In genomic region chr4:27861381-27861787, GRCh38 we compare ENCODE assay signal across 2 cellular contexts.
TF ChIP-seq lines count a peak whose summit lies in the region.

No MANE protein-coding gene starts in this region.

TF ChIP-seq in HEK293, 187 proteins besides CTCF, POLR2A, EP300 and RAD21 (continued from another document):
- no peak for TF ChIP-seq ZNF639 (tag by site-specific recombination; IDR thresholded peaks at IDR 0.05)

TF ChIP-seq in SK-N-SH treated with all-trans-retinoic acid at 6 μM for 48 hours, 23 proteins besides CTCF, POLR2A, EP300 and RAD21 (continued from another document):
- TF ChIP-seq CSRNP3 (CRISPR knock-in tag; IDR thresholded peaks at IDR 0.05), result no peak
- no peak for TF ChIP-seq BACH2 (CRISPR knock-in tag; IDR thresholded peaks at IDR 0.05; ENCODE audit: borderline replicate concordance)
- no peak for TF ChIP-seq ISL1 (CRISPR knock-in tag; IDR thresholded peaks at IDR 0.05)
TF ChIP-seq in SK-N-SH treated with all-trans-retinoic acid at 6 μM for 48 hours: peak in this region for 0.
